In the genomic region with DNA sequence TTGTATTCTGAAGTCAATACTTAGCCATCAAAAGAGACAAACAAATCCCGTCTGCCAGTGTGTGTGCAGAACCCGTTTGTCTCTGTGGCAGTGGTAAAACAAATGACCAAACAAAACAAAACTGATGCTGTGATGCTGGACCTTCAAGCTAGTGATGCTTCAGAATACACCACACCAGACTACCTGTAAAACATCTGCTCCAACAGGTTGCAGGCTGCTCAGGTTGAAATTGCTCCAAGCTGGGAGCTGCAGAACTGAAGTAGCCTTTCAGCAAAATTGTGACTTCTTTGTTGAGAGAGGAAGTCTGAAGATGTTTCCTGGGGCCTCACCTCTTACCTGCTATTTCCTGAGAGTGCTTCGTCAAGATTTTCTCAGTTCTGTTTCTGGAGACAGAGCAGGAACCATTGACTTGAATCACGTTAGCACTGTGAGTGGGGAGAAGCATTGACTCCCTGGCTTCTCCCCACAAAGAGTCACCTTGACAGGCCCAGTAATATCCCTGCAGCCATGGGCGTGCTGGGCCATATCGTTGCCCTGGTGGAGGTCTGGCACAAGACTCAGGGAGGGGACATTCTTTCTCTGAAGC, we compare ENCODE assay signal across 10 cellular contexts.
DNase-seq lines count a peak whose midpoint lies in the region; ATAC-seq and TF ChIP-seq lines count a peak whose summit lies in the region.
"Had no signal": no experiment of that assay in that cellular context is flagged by ENCODE, and none has a peak within 500 bp of the region (broad histone marks: within the 10 kb centered on the region; RNA-seq: fewer than 3 reads in every experiment).

No MANE protein-coding gene starts in this region.

- H3K4me1 Mint-ChIP-seq in memory B cell: peaks cover 27% of the 10 kb centered on the region
- H3K4me1 Mint-ChIP-seq in mesothelial cell of epicardium: peaks cover 14% of the 10 kb centered on the region

- DNase-seq in memory B cell (ENCODE audit: low spot score in 2 of 2) (peak in 1 of 2 donors; percentile 18), NCI-H2081 treated with DMSO at 0.1 percent for 48 hours (lab: John Stamatoyannopoulos, UW) (no peak), mesothelial cell of epicardium (ENCODE audit: low spot score in 2 of 2, unreplicated experiment in 2 of 2) (no peak), amygdala (lab: John Stamatoyannopoulos, UW) (no peak)
- DNase-seq: lower lobe of right lung, spleen had no signal

- H3K27me3 Mint-ChIP-seq in memory B cell: peaks cover 6% of the 10 kb centered on the region
- H3K27me3 Mint-ChIP-seq in mesothelial cell of epicardium (ENCODE audit: low read depth): no peaks in the 10 kb centered on the region

- ATAC-seq in GM18858 (IDR thresholded peaks at IDR 0.05; ENCODE audit: unreplicated experiment) (peak; percentile 75), GM21515 (IDR thresholded peaks at IDR 0.05; ENCODE audit: unreplicated experiment) (peak; percentile 87), HG03439 (IDR thresholded peaks at IDR 0.05; ENCODE audit: unreplicated experiment) (peak; percentile 39), memory B cell (ENCODE audit: low read depth) (peak; percentile 72)
- ATAC-seq: K562, lower lobe of right lung had no signal

- H3K9me3 Mint-ChIP-seq in memory B cell: peaks cover 7% of the 10 kb centered on the region
- H3K9me3 Mint-ChIP-seq in mesothelial cell of epicardium: no peaks in the 10 kb centered on the region

- peak overlapping the region; percentile 44 for H3K4me3 Mint-ChIP-seq in memory B cell
- no peak overlapping the region for H3K4me3 Mint-ChIP-seq in mesothelial cell of epicardium

- TF ChIP-seq CTCF in mesothelial cell of epicardium (IDR thresholded peaks at IDR 0.05; ENCODE audit: unreplicated experiment): no peak

- H3K27ac Mint-ChIP-seq in memory B cell (no peak overlapping the region), mesothelial cell of epicardium (no peak overlapping the region)

- H3K36me3 Mint-ChIP-seq in memory B cell: peaks cover 2% of the 10 kb centered on the region
- peaks cover 6% of the 10 kb centered on the region for H3K36me3 Mint-ChIP-seq in mesothelial cell of epicardium
